In genomic region chr9:79857188-79857587, GRCh38 we compare ENCODE assay signal across 28 cellular contexts.
A peak's percentile ranks its signal among the peaks of the same experiment; 100 is the strongest.
DNase-seq lines count a peak whose midpoint lies in the region; ATAC-seq and TF ChIP-seq lines count a peak whose summit lies in the region.
"Had no signal": no experiment of that assay in that cellular context is flagged by ENCODE, and none has a peak within 500 bp of the region (broad histone marks: within the 10 kb centered on the region; RNA-seq: fewer than 3 reads in every experiment).

No MANE protein-coding gene starts in this region.

- H3K4me1 ChIP-seq in smooth muscle cell (ENCODE audit: low read depth): no peaks in the 10 kb centered on the region
- H3K4me1 ChIP-seq: right lobe of liver had no signal

- H3K4me2 ChIP-seq in smooth muscle cell: no peak overlapping the region

- no peaks in the 10 kb centered on the region for H3F3A ChIP-seq in smooth muscle cell (ENCODE audit: low read depth)

- no peak for ATAC-seq in central memory CD8-positive, alpha-beta T cell (replicated peaks; ENCODE audit: extremely low read depth, poor library complexity, severe bottlenecking)
- ATAC-seq: K562; stimulated activated naive B cell treated with anti-CD40 and anti-IgM and Interleukin-4, amounts not matched to agents 10 μg/mL and 1 μg/mL and 100 μg/mL, for 72 hours had no signal

- no peak overlapping the region for H3K4me3 ChIP-seq in smooth muscle cell
- H3K4me3 ChIP-seq: GM23248, K562, lung, MG63, right lobe of liver had no signal

- no peak overlapping the region for H3K27ac ChIP-seq in smooth muscle cell (ENCODE audit: low read depth)
- H3K27ac ChIP-seq: C4-2B, epithelial cell of prostate, GM23248, right lobe of liver had no signal

- H3K9me3 Mint-ChIP-seq in central memory CD8-positive, alpha-beta T cell: no peaks in the 10 kb centered on the region
- H3K9me3 Mint-ChIP-seq in neural crest cell: peaks cover 3% of the 10 kb centered on the region

- no peak overlapping the region for H3K9ac ChIP-seq in smooth muscle cell (ENCODE audit: low read depth)
- H3K9ac ChIP-seq: GM23248 had no signal

- DNase-seq in CD1c-positive myeloid dendritic cell (ENCODE audit: extremely low spot score) (peak; percentile 20), H4 (ENCODE audit: low spot score) (peak; percentile 13), neural crest cell (ENCODE audit: low read depth, low spot score) (no peak), smooth muscle cell (lab: John Stamatoyannopoulos, UW; ENCODE audit: unreplicated experiment) (no peak), cerebellum (ENCODE audit: low spot score) (no peak), NCI-H2107 (lab: John Stamatoyannopoulos, UW) (no peak)
- no peak for DNase-seq in central memory CD8-positive, alpha-beta T cell (ENCODE audit: low spot score in 2 of 2)
- no peak for DNase-seq in activated T-cell treated with anti-CD3 and anti-CD28 coated beads, Interleukin-2, amount 50 U/mL, for 1 hour
- DNase-seq: activated CD4-positive, alpha-beta T cell treated with anti-CD3 and anti-CD28 coated beads, Interleukin-2, amount 50 U/mL, for 4 hours; activated naive CD4-positive, alpha-beta T cell treated with anti-CD3 and anti-CD28 coated beads, Interleukin-2, amount 10 ng/mL, durations not matched to agents 7 days and 5 days; amygdala; effector CD4-positive, alpha-beta T cell; glutamatergic neuron; GM23248; kidney; MG63; NCI-H1417 treated with DMSO at 0.1 percent for 48 hours; NCI-H2081 treated with DMSO at 0.1 percent for 48 hours; NCI-H774; right lobe of liver; stimulated activated CD4-positive, alpha-beta T cell treated with anti-CD3 and anti-CD28 coated beads, Interleukin-4, amount 100 ng/mL, for 24 hours; stimulated activated naive B cell treated with anti-CD40 and anti-IgM and Interleukin-4, amounts not matched to agents 10 μg/mL and 1 μg/mL and 100 μg/mL, for 72 hours; T1000 had no signal

- H3K9me3 ChIP-seq in smooth muscle cell (replicated peaks; ENCODE audit: low read depth): no peaks in the 10 kb centered on the region
- H3K9me3 ChIP-seq: MG63, right lobe of liver had no signal

- H3K79me2 ChIP-seq in smooth muscle cell (ENCODE audit: low read depth): no peaks in the 10 kb centered on the region

- H3K36me3 ChIP-seq in smooth muscle cell (ENCODE audit: low read depth): no peaks in the 10 kb centered on the region
- H3K36me3 ChIP-seq: MG63, right lobe of liver had no signal

- no peaks in the 10 kb centered on the region for H3K27me3 ChIP-seq in smooth muscle cell (ENCODE audit: low read depth)
- H3K27me3 ChIP-seq: MG63, right lobe of liver had no signal

- TF ChIP-seq CTCF in neural crest cell (conservative IDR thresholded peaks at IDR 0.05) (no peak), smooth muscle cell (IDR thresholded peaks at IDR 0.05; ENCODE audit: borderline replicate concordance, insufficient read depth, poor library complexity, severe bottlenecking) (no peak)

- H4K20me1 ChIP-seq in smooth muscle cell (ENCODE audit: low read depth): no peaks in the 10 kb centered on the region

- peaks cover 6% of the 10 kb centered on the region for H3K4me1 Mint-ChIP-seq in central memory CD8-positive, alpha-beta T cell
- peaks cover 5% of the 10 kb centered on the region for H3K4me1 Mint-ChIP-seq in neural crest cell

- peak overlapping the region; percentile 16 for H3K27ac Mint-ChIP-seq in central memory CD8-positive, alpha-beta T cell (ENCODE audit: low read depth)
- H3K27ac Mint-ChIP-seq in neural crest cell (ENCODE audit: unreplicated experiment): peak overlapping the region; percentile 44
- H3K27ac Mint-ChIP-seq: activated naive CD4-positive, alpha-beta T cell treated with anti-CD3 and anti-CD28 coated beads, Interleukin-2, amount 10 ng/mL, durations not matched to agents 7 days and 5 days; activated T-helper 1 cell treated with anti-CD3 and anti-CD28 coated beads, Interleukin-12 subunit alpha, Interleukin-12 subunit beta, Interleukin-2, Interleukin-4 antibody, amounts not matched to agents 30 ng/mL and 10 ng/mL and 1 ng/mL, durations not matched to agents 14 hours and 24 hours and 36 hours had no signal

- no peak overlapping the region for H3K4me3 Mint-ChIP-seq in central memory CD8-positive, alpha-beta T cell
- no peak overlapping the region for H3K4me3 Mint-ChIP-seq in neural crest cell
- H3K4me3 Mint-ChIP-seq: activated naive CD4-positive, alpha-beta T cell treated with anti-CD3 and anti-CD28 coated beads, Interleukin-2, amount 10 ng/mL, durations not matched to agents 7 days and 5 days; activated T-helper 1 cell treated with anti-CD3 and anti-CD28 coated beads, Interleukin-12 subunit alpha, Interleukin-12 subunit beta, Interleukin-2, Interleukin-4 antibody, amounts not matched to agents 30 ng/mL and 10 ng/mL and 1 ng/mL, durations not matched to agents 14 hours and 24 hours and 36 hours had no signal

- H3K27me3 Mint-ChIP-seq in central memory CD8-positive, alpha-beta T cell: no peaks in the 10 kb centered on the region
- no peaks in the 10 kb centered on the region for H3K27me3 Mint-ChIP-seq in neural crest cell (ENCODE audit: low read depth)
- H3K27me3 Mint-ChIP-seq: activated naive CD4-positive, alpha-beta T cell treated with anti-CD3 and anti-CD28 coated beads, Interleukin-2, amount 10 ng/mL, durations not matched to agents 7 days and 5 days; stimulated activated naive B cell treated with anti-CD40 and anti-IgM and Interleukin-4, amounts not matched to agents 10 μg/mL and 1 μg/mL and 100 μg/mL, for 72 hours had no signal

- 89% methylated on average over 2 of the region's 2 CpGs for WGBS in smooth muscle cell (ENCODE audit: low lambda C conversion rate)

- peaks cover 1% of the 10 kb centered on the region for H3K36me3 Mint-ChIP-seq in central memory CD8-positive, alpha-beta T cell (ENCODE audit: insufficient read depth)
- peaks cover 3% of the 10 kb centered on the region for H3K36me3 Mint-ChIP-seq in neural crest cell (ENCODE audit: low read depth)
- H3K36me3 Mint-ChIP-seq: activated naive CD4-positive, alpha-beta T cell treated with anti-CD3 and anti-CD28 coated beads, Interleukin-2, amount 10 ng/mL, durations not matched to agents 7 days and 5 days had no signal

- H2AFZ ChIP-seq in smooth muscle cell (ENCODE audit: low read depth): no peak overlapping the region
- H2AFZ ChIP-seq: GM23248 had no signal

Comparison
In these comparisons a context has a peak if more than half of its experiments do, and no peak if none do; other contexts are left out.
1. DNase-seq: peak in CD1c-positive myeloid dendritic cell (single experiment) and H4 (single experiment); none in central memory CD8-positive, alpha-beta T cell (0 of 2), neural crest cell (single experiment), smooth muscle cell (single experiment), activated T-cell treated with anti-CD3 and anti-CD28 coated beads, Interleukin-2, amount 50 U/mL, for 1 hour (single experiment), cerebellum (single experiment) and NCI-H2107 (single experiment).